Comparison of ENCODE assay signal across 8 cellular contexts in genomic region chr3:12661926-12662592, GRCh38. TPM values are rescaled to one million over a fixed set of nuclear protein-coding genes. Genes with fewer than 3 reads are reported as not detected.
DNase-seq lines count a peak whose midpoint lies in the region; ATAC-seq and TF ChIP-seq lines count a peak whose summit lies in the region.

No MANE protein-coding gene starts in this region.

- intact Hi-C loops in adrenal gland (cut with DNase I): loop anchor here in 1 of 2 donors (10.0 kb wide), 1 partner anchor 67 kb away; no protein-coding TSS in a partner anchor

- no peak for TF ChIP-seq POLR2A in adrenal gland (IDR thresholded peaks at IDR 0.05)

- H3K27ac Mint-ChIP-seq in activated CD4-positive, alpha-beta T cell treated with anti-CD3 and anti-CD28 coated beads, Interleukin-2, amount 10 ng/mL, durations not matched to agents 7 days and 5 days: peak overlapping the region; percentile 92

- CTCF ChIA-PET in activated CD4-positive, alpha-beta T cell treated with anti-CD3 and anti-CD28 coated beads, Interleukin-2, amount 10 ng/mL, durations not matched to agents 7 days and 5 days (lab: Charles Lee): interaction anchor here (0.5 to 1.1 kb wide), 5 partner anchors 35 to 934 kb away, joined by 3 to 5 read pairs (median 3); no protein-coding TSS in a partner anchor

- TF ChIP-seq CTCF in adrenal gland (IDR thresholded peaks at IDR 0.05) (no peak), liver (IDR thresholded peaks at IDR 0.05; ENCODE audit: low read depth, low read length, missing input control) (no peak), thoracic aorta (IDR thresholded peaks at IDR 0.05) (no peak)

- no peak for TF ChIP-seq RAD21 in liver (IDR thresholded peaks at IDR 0.05)

- H3K36me3 ChIP-seq in adrenal gland (replicated peaks in 1 of 2) (no peaks in the 10 kb centered on the region), liver (ENCODE audit: control insufficient read depth in 4 of 4, insufficient read depth in 3 of 4, low read depth in 1 of 4, low read length in 3 of 4) (no peaks in the 10 kb centered on the region), thoracic aorta (no peaks in the 10 kb centered on the region)

- H3K4me1 ChIP-seq in adrenal gland (replicated peaks in 1 of 2) (peaks cover 13 to 53% of the 10 kb centered on the region in 2 donors), liver (ENCODE audit: control insufficient read depth in 4 of 4, insufficient read depth in 4 of 4, low read length in 3 of 4) (peaks cover 10 to 41% (median 28%) of the 10 kb centered on the region in 4 donors), thoracic aorta (ENCODE audit: control insufficient read depth in 1 of 2, low read depth in 2 of 2) (peaks cover 41 to 53% of the 10 kb centered on the region in 2 donors)

- H3K4me1 Mint-ChIP-seq in activated CD4-positive, alpha-beta T cell treated with anti-CD3 and anti-CD28 coated beads, Interleukin-2, amount 10 ng/mL, durations not matched to agents 7 days and 5 days: peaks cover 38% of the 10 kb centered on the region

- H3K4me3 ChIP-seq in adrenal gland (peak overlapping the region in 1 of 4 donors; percentile 89), liver (ENCODE audit: low read depth in 1 of 3, low read length in 3 of 3) (peak overlapping the region; percentile 97 to 100 (median 100)), thoracic aorta (peak overlapping the region; percentile 100)

- peak overlapping the region in 3 of 5 donors; percentile 98 for H3K27ac ChIP-seq in adrenal gland
- peak overlapping the region; percentile 99 to 100 for H3K27ac ChIP-seq in liver (ENCODE audit: low read depth in 1 of 2, low read length in 2 of 2)
- peak overlapping the region; percentile 100 for H3K27ac ChIP-seq in thoracic aorta

- H3K27me3 Mint-ChIP-seq in activated CD4-positive, alpha-beta T cell treated with anti-CD3 and anti-CD28 coated beads, Interleukin-2, amount 10 ng/mL, durations not matched to agents 7 days and 5 days: no peaks in the 10 kb centered on the region

- POLR2A ChIA-PET in activated CD4-positive, alpha-beta T cell treated with anti-CD3 and anti-CD28 coated beads, Interleukin-2, amount 10 ng/mL, durations not matched to agents 7 days and 5 days (lab: Charles Lee): interaction anchor here (0.6 to 0.7 kb wide), 3 partner anchors 92 to 238 kb away, joined by 3 to 9 read pairs (median 3); partner anchors contain the start of gene CAND2

- peaks cover 11% of the 10 kb centered on the region for H3K36me3 Mint-ChIP-seq in activated CD4-positive, alpha-beta T cell treated with anti-CD3 and anti-CD28 coated beads, Interleukin-2, amount 10 ng/mL, durations not matched to agents 7 days and 5 days (ENCODE audit: low read depth)

- no peak for ATAC-seq in thoracic aorta (ENCODE audit: insufficient number of reproducible peaks, low FRiP score, low read depth)
- no peak for ATAC-seq in GM21723 (IDR thresholded peaks at IDR 0.05; ENCODE audit: unreplicated experiment)
- ATAC-seq in HG02642 (IDR thresholded peaks at IDR 0.05; ENCODE audit: poor library complexity, unreplicated experiment): no peak

- H3K4me3 Mint-ChIP-seq in activated CD4-positive, alpha-beta T cell treated with anti-CD3 and anti-CD28 coated beads, Interleukin-2, amount 10 ng/mL, durations not matched to agents 7 days and 5 days: peak overlapping the region; percentile 89

- 33 to 45% (median 40%) methylated on average over 5 of the region's 5 CpGs for WGBS in adrenal gland, 4 donors
- 28% methylated on average over 5 of the region's 5 CpGs for WGBS in liver

- DNase-seq in activated CD4-positive, alpha-beta T cell treated with anti-CD3 and anti-CD28 coated beads, Interleukin-2, amount 10 ng/mL, durations not matched to agents 7 days and 5 days: no peak
- DNase-seq in activated CD4-positive, alpha-beta T cell treated with anti-CD3 and anti-CD28 coated beads for 4 hours: no peak
- DNase-seq in adrenal gland (peak in 1 of 7 donors; percentile 27), thoracic aorta (ENCODE audit: low spot score) (no peak), amygdala (lab: John Stamatoyannopoulos, UW) (no peak)

- no peaks in the 10 kb centered on the region for H3K9me3 Mint-ChIP-seq in activated CD4-positive, alpha-beta T cell treated with anti-CD3 and anti-CD28 coated beads, Interleukin-2, amount 10 ng/mL, durations not matched to agents 7 days and 5 days

- peak overlapping the region; percentile 94 to 98 for H3K9ac ChIP-seq in liver (ENCODE audit: low read depth in 1 of 2, low read length in 2 of 2)

- H3K27me3 ChIP-seq in adrenal gland (no peaks in the 10 kb centered on the region), liver (ENCODE audit: control insufficient read depth in 4 of 4, insufficient read depth in 4 of 4, low read length in 3 of 4) (no peaks in the 10 kb centered on the region), thoracic aorta (replicated peaks; ENCODE audit: insufficient read depth) (no peaks in the 10 kb centered on the region)

- H3K9me3 ChIP-seq in adrenal gland (replicated peaks in 1 of 3): no peaks in the 10 kb centered on the region
- no peaks in the 10 kb centered on the region for H3K9me3 ChIP-seq in liver (ENCODE audit: control insufficient read depth in 4 of 4, low read length in 3 of 4)
- H3K9me3 ChIP-seq in thoracic aorta: no peaks in the 10 kb centered on the region

TF ChIP-seq in liver, 16 proteins besides CTCF, POLR2A, EP300 and RAD21:
- TF ChIP-seq HNF4G (IDR thresholded peaks at IDR 0.05) (no peak), GABPA (IDR thresholded peaks at IDR 0.05 in 1 of 2, conservative IDR thresholded peaks at IDR 0.05 in 1 of 2) (no peak), RXRA (IDR thresholded peaks at IDR 0.05) (no peak), REST (IDR thresholded peaks at IDR 0.05) (no peak), JUND (IDR thresholded peaks at IDR 0.05) (no peak), HNF4A (conservative IDR thresholded peaks at IDR 0.05) (no peak), EGR1 (IDR thresholded peaks at IDR 0.05; ENCODE audit: low read depth in 2 of 2) (no peak), YY1 (IDR thresholded peaks at IDR 0.05) (no peak), TAF1 (conservative IDR thresholded peaks at IDR 0.05) (no peak), ATF3 (IDR thresholded peaks at IDR 0.05) (no peak), FOXA1 (IDR thresholded peaks at IDR 0.05) (no peak), MAX (IDR thresholded peaks at IDR 0.05) (no peak), ZBTB33 (IDR thresholded peaks at IDR 0.05) (no peak), FOXA2 (IDR thresholded peaks at IDR 0.05) (no peak), NR2F2 (IDR thresholded peaks at IDR 0.05) (no peak), SP1 (IDR thresholded peaks at IDR 0.05) (no peak)
TF ChIP-seq in liver: peak in this region for 0.

RNA-seq across cellular contexts. Expression of gene RAF1, which starts 1.9 kb away (rescaled TPM):
- total RNA-seq in activated CD4-positive, alpha-beta T cell treated with anti-CD3 and anti-CD28 coated beads, Interleukin-2, amount 10 ng/mL, durations not matched to agents 7 days and 5 days: 10 to 100 TPM; 90.1 to 90.9 TPM
- total RNA-seq in adrenal gland: 100 to 1,000 TPM in 1 of 8 donors, 10 to 100 TPM in 7; 62.2 to 110 (median 71.1) TPM
- 10 to 100 TPM; 45.9 to 70.2 (median 52.0) TPM for polyA plus RNA-seq in adrenal gland
- 10 to 100 TPM; 74.2 to 92.3 TPM for total RNA-seq in liver
- polyA plus RNA-seq in liver: 10 to 100 TPM; 44.3 to 52.3 TPM
- 100 to 1,000 TPM; 158 to 183 TPM for total RNA-seq in thoracic aorta
